In genomic region chr1:201468501-201468843, GRCh38 we compare ENCODE assay signal across 8 cellular contexts. TPM values are rescaled to one million over a fixed set of nuclear protein-coding genes. Genes with fewer than 3 reads are reported as not detected.
A peak's percentile ranks its signal among the peaks of the same experiment; 100 is the strongest.
DNase-seq lines count a peak whose midpoint lies in the region; ATAC-seq and TF ChIP-seq lines count a peak whose summit lies in the region.

No MANE protein-coding gene starts in this region.

- peak overlapping the region; percentile 80 for H3K4me3 ChIP-seq in epithelial cell of proximal tubule (ENCODE audit: low read depth, low read length)

- no peaks in the 10 kb centered on the region for H3K9me3 Mint-ChIP-seq in naive B cell

- peaks cover 35 to 66% (median 48%) of the 10 kb centered on the region in 3 donors for H3K27me3 Mint-ChIP-seq in naive B cell

- DNase-seq in activated CD8-positive, alpha-beta memory T cell treated with anti-CD3 and anti-CD28 coated beads, Interleukin-2, amount 50 U/mL, for 48 hours, result peak; percentile 56
- DNase-seq in activated CD8-positive, alpha-beta memory T cell treated with anti-CD3 and anti-CD28 coated beads for 24 hours, result no peak
- peak; percentile 63 for DNase-seq in RPMI8226
- no peak for DNase-seq in epithelial cell of proximal tubule (ENCODE audit: low read depth)
- no peak for DNase-seq in naive B cell
- no peak for DNase-seq in SW480 (ENCODE audit: low spot score)
- DNase-seq in NK-92 (lab: John Stamatoyannopoulos, UW; ENCODE audit: unreplicated experiment), result no peak

- no peaks in the 10 kb centered on the region for H3K36me3 Mint-ChIP-seq in naive B cell

- peaks cover 5 to 8% (median 6%) of the 10 kb centered on the region in 3 donors for H3K4me1 Mint-ChIP-seq in naive B cell

- TF ChIP-seq CTCF in epithelial cell of proximal tubule (conservative IDR thresholded peaks at IDR 0.05; ENCODE audit: low read depth, low read length), result no peak

- ATAC-seq in HG02884 (IDR thresholded peaks at IDR 0.05; ENCODE audit: unreplicated experiment) (peak; percentile 34), naive B cell (ENCODE audit: low read depth in 2 of 2) (peak; percentile 50 to 52)

- peak overlapping the region in 4 of 8 donors; percentile 19 to 61 (median 40) for H3K4me3 Mint-ChIP-seq in naive B cell

- H3K27ac Mint-ChIP-seq in naive B cell, result no peak overlapping the region

RNA-seq across cellular contexts. Expression of gene PHLDA3, which starts 0.5 kb away (rescaled TPM):
- total RNA-seq in epithelial cell of proximal tubule, result 40.4 and 53.9 TPM in 2 replicates
- polyA plus RNA-seq in naive B cell (ENCODE audit: low read depth in 6 of 6), result 1 to 10 TPM in 1 of 6 donors, not detected in 5; 1.1 TPM

RNA-seq across cellular contexts. Expression of gene CSRP1, which starts 38.5 kb away (rescaled TPM):
- total RNA-seq in epithelial cell of proximal tubule, result 630 and 765 TPM in 2 replicates
- 10 to 100 TPM; 25.4 to 35.4 (median 27.8) TPM for polyA plus RNA-seq in naive B cell (ENCODE audit: low read depth in 6 of 6)

RNA-seq across cellular contexts. Expression of gene TNNI1, which starts 46.9 kb away (rescaled TPM):
- total RNA-seq in epithelial cell of proximal tubule, result 0.35 TPM in 1 of 2 replicates, not detected in the other
- not detected for polyA plus RNA-seq in naive B cell (ENCODE audit: low read depth in 6 of 6)

Comparison
In these comparisons a context has a peak if more than half of its experiments do, and no peak if none do; other contexts are left out.
1. DNase-seq: peak in activated CD8-positive, alpha-beta memory T cell treated with anti-CD3 and anti-CD28 coated beads, Interleukin-2, amount 50 U/mL, for 48 hours (single experiment) and RPMI8226 (single experiment); none in activated CD8-positive, alpha-beta memory T cell treated with anti-CD3 and anti-CD28 coated beads for 24 hours (single experiment), epithelial cell of proximal tubule (single experiment), naive B cell (single experiment), SW480 (single experiment) and NK-92 (single experiment).